8 cellular contexts compared by ENCODE assay signal in genomic region chr9:35844628-35845301, GRCh38. TPM values are rescaled to one million over a fixed set of nuclear protein-coding genes. Genes with fewer than 3 reads are reported as not detected.
DNase-seq lines count a peak whose midpoint lies in the region; ATAC-seq and TF ChIP-seq lines count a peak whose summit lies in the region.

No MANE protein-coding gene starts in this region.

- no peak overlapping the region for H4K8ac ChIP-seq in neuronal stem cell (ENCODE audit: low read depth, low read length)

- peak; percentile 54 for DNase-seq in A673 (ENCODE audit: low spot score)
- DNase-seq in GM23248: peak; percentile 97
- DNase-seq in SK-N-SH: no peak
- DNase-seq in esophagus squamous epithelium (lab: John Stamatoyannopoulos, UW): peak; percentile 35
- DNase-seq in neuronal stem cell (ENCODE audit: low spot score): no peak

- H3K9ac ChIP-seq in GM23248: peak overlapping the region; percentile 20
- H3K9ac ChIP-seq in SK-N-SH: no peak overlapping the region
- no peak overlapping the region for H3K9ac ChIP-seq in neuronal stem cell (ENCODE audit: low read depth, low read length, poor library complexity)

- H2BK5ac ChIP-seq in neuronal stem cell (ENCODE audit: low read length): no peak overlapping the region

- H2BK15ac ChIP-seq in neuronal stem cell (ENCODE audit: low read length): no peak overlapping the region

- no peak overlapping the region for H3K18ac ChIP-seq in neuronal stem cell (ENCODE audit: low read length)

- ATAC-seq in HG03175 (IDR thresholded peaks at IDR 0.05; ENCODE audit: unreplicated experiment): no peak
- no peak for ATAC-seq in HG03521 (IDR thresholded peaks at IDR 0.05; ENCODE audit: unreplicated experiment)

- TF ChIP-seq EP300 in SK-N-SH (IDR thresholded peaks at IDR 0.05; ENCODE audit: borderline replicate concordance in 1 of 2, low read depth in 1 of 2, low read length in 1 of 2): no peak

- no peaks in the 10 kb centered on the region for H4K20me1 ChIP-seq in GM23248 (ENCODE audit: insufficient read depth)
- no peaks in the 10 kb centered on the region for H4K20me1 ChIP-seq in SK-N-SH (ENCODE audit: insufficient read depth)

- no peaks in the 10 kb centered on the region for H3K9me3 ChIP-seq in A673 (ENCODE audit: low read depth, low read length, poor library complexity, severe bottlenecking)
- H3K9me3 ChIP-seq in GM23248 (ENCODE audit: low read depth): no peaks in the 10 kb centered on the region
- no peaks in the 10 kb centered on the region for H3K9me3 ChIP-seq in SK-N-SH
- no peaks in the 10 kb centered on the region for H3K9me3 ChIP-seq in esophagus squamous epithelium
- H3K9me3 ChIP-seq in neutrophil: no peaks in the 10 kb centered on the region
- peaks cover 0 to 1% of the 10 kb centered on the region in 2 donors for H3K9me3 ChIP-seq in neuronal stem cell (replicated peaks in 1 of 2; ENCODE audit: control insufficient read depth in 2 of 2, insufficient read depth in 1 of 2, low read depth in 1 of 2, low read length in 2 of 2)

- H3K79me2 ChIP-seq in GM23248 (ENCODE audit: insufficient read depth): no peaks in the 10 kb centered on the region
- H3K79me2 ChIP-seq in SK-N-SH (ENCODE audit: insufficient read depth): no peaks in the 10 kb centered on the region

- TF ChIP-seq CTCF in A673 (conservative IDR thresholded peaks at IDR 0.05; ENCODE audit: low read depth, low read length) (no peak), SK-N-SH (IDR thresholded peaks at IDR 0.05) (no peak), esophagus squamous epithelium (IDR thresholded peaks at IDR 0.05) (no peak), neutrophil (IDR thresholded peaks at IDR 0.05) (peak; percentile 38)

- H3K27me3 ChIP-seq in A673 (replicated peaks; ENCODE audit: insufficient read depth, low read depth, low read length, poor library complexity) (no peaks in the 10 kb centered on the region), GM23248 (replicated peaks; ENCODE audit: insufficient read depth) (no peaks in the 10 kb centered on the region), SK-N-SH (ENCODE audit: insufficient read depth) (no peaks in the 10 kb centered on the region), esophagus squamous epithelium (peaks cover 0 to 72% (median 0%) of the 10 kb centered on the region in 4 donors), neutrophil (peaks cover 76% of the 10 kb centered on the region), neuronal stem cell (ENCODE audit: control insufficient read depth in 3 of 3, insufficient read depth in 3 of 3, low read depth in 1 of 3, low read length in 3 of 3) (peaks cover 0 to 21% (median 0%) of the 10 kb centered on the region in 3 experiments)

- H3K9me2 ChIP-seq in GM23248 (ENCODE audit: insufficient read depth) (no peaks in the 10 kb centered on the region), SK-N-SH (no peaks in the 10 kb centered on the region)

- no peak overlapping the region for H3K4ac ChIP-seq in neuronal stem cell (ENCODE audit: low read length)

- TF ChIP-seq POLR2A in esophagus squamous epithelium (IDR thresholded peaks at IDR 0.05): no peak

- H2AFZ ChIP-seq in GM23248: no peak overlapping the region
- no peak overlapping the region for H2AFZ ChIP-seq in SK-N-SH (ENCODE audit: low read depth)
- no peak overlapping the region for H2AFZ ChIP-seq in neuronal stem cell (ENCODE audit: low read length)

- no peak overlapping the region for H3K23ac ChIP-seq in neuronal stem cell (ENCODE audit: low read depth, low read length, poor library complexity)

- peak overlapping the region; percentile 41 for H3K4me2 ChIP-seq in GM23248 (ENCODE audit: unreplicated experiment)
- H3K4me2 ChIP-seq in SK-N-SH: peak overlapping the region; percentile 6; the same call in 1 of the 2 replicates
- H3K4me2 ChIP-seq in neuronal stem cell (ENCODE audit: insufficient read depth, low read length, poor library complexity, severe bottlenecking): no peak overlapping the region

- no peaks in the 10 kb centered on the region for H3K36me3 ChIP-seq in A673 (ENCODE audit: insufficient read depth, low read length, poor library complexity, severe bottlenecking)
- H3K36me3 ChIP-seq in GM23248 (ENCODE audit: low read depth): no peaks in the 10 kb centered on the region; the same call in 1 of the 2 replicates
- H3K36me3 ChIP-seq in SK-N-SH (replicated peaks in 1 of 2; ENCODE audit: control insufficient read depth in 1 of 2, insufficient read depth in 2 of 2, low read length in 1 of 2): peaks cover 0 to 6% of the 10 kb centered on the region in 2 experiments
- H3K36me3 ChIP-seq in esophagus squamous epithelium: peaks cover 0 to 10% (median 0%) of the 10 kb centered on the region in 3 donors
- H3K36me3 ChIP-seq in neutrophil: no peaks in the 10 kb centered on the region
- H3K36me3 ChIP-seq in neuronal stem cell (replicated peaks in 1 of 2; ENCODE audit: control insufficient read depth in 2 of 2, insufficient read depth in 2 of 2, low read length in 2 of 2): peaks cover 9 to 52% of the 10 kb centered on the region in 2 donors

- in situ Hi-C loops in GM23248 (cut with MboI): no loop called here

- H3K79me1 ChIP-seq in neuronal stem cell (ENCODE audit: low read depth, low read length): no peaks in the 10 kb centered on the region

- H3F3A ChIP-seq in GM23248 (ENCODE audit: insufficient read depth): peaks cover 50% of the 10 kb centered on the region
- peaks cover 12% of the 10 kb centered on the region for H3F3A ChIP-seq in SK-N-SH (replicated peaks; ENCODE audit: insufficient read depth)

- no peak overlapping the region for H3K4me3 ChIP-seq in A673 (ENCODE audit: low read depth, low read length, poor library complexity, severe bottlenecking)
- H3K4me3 ChIP-seq in GM23248: no peak overlapping the region
- no peak overlapping the region for H3K4me3 ChIP-seq in SK-N-SH (ENCODE audit: low read depth in 2 of 2, low read length in 1 of 2)
- no peak overlapping the region for H3K4me3 ChIP-seq in esophagus squamous epithelium
- H3K4me3 ChIP-seq in neutrophil (ENCODE audit: low read depth in 1 of 2, low read length in 1 of 2): peak overlapping the region in 1 of 2 experiments; percentile 54
- no peak overlapping the region for H3K4me3 ChIP-seq in neuronal stem cell (ENCODE audit: low read length in 2 of 2)

- intact Hi-C loops in A673 (cut with micrococcal nuclease; ENCODE audit: unreplicated experiment) (no loop called here), esophagus squamous epithelium (cut with DNase I) (no loop called here)

- H3K27ac ChIP-seq in A673 (ENCODE audit: low read depth, low read length, poor library complexity, severe bottlenecking): no peak overlapping the region
- peak overlapping the region; percentile 68 for H3K27ac ChIP-seq in GM23248
- H3K27ac ChIP-seq in SK-N-SH (ENCODE audit: low read depth in 2 of 2, low read length in 1 of 2): peak overlapping the region in 1 of 2 experiments; percentile 68; a peak in 2 of 4 replicates
- peak overlapping the region; percentile 53 to 80 (median 70) for H3K27ac ChIP-seq in esophagus squamous epithelium
- peak overlapping the region; percentile 75 for H3K27ac ChIP-seq in neutrophil
- H3K27ac ChIP-seq in neuronal stem cell (replicated peaks; ENCODE audit: low read length): no peak overlapping the region

- no peak overlapping the region for H2BK12ac ChIP-seq in neuronal stem cell (ENCODE audit: low read length)

- TF ChIP-seq RAD21 in SK-N-SH (IDR thresholded peaks at IDR 0.05; ENCODE audit: low read length): no peak

- WGBS in GM23248 (ENCODE audit: low coverage in 1 of 2, low lambda C conversion rate in 2 of 2, missing lambda C conversion rate in 2 of 2), 2 experiments: 2 to 3% methylated on average over 7 of the region's 7 CpGs
- WGBS in SK-N-SH (ENCODE audit: low lambda C conversion rate): 65% methylated on average over 7 of the region's 7 CpGs
- 14 to 33% methylated on average over 7 of the region's 7 CpGs for WGBS in esophagus squamous epithelium, 2 donors
- WGBS in neuronal stem cell (ENCODE audit: extremely low coverage in 2 of 2, insufficient read length in 2 of 2, insufficient replicate concordance in 1 of 2), 2 donors: no CpG with 5 or more reads among the region's 7 CpGs

- no peak overlapping the region for H2AK5ac ChIP-seq in neuronal stem cell (ENCODE audit: low read depth, low read length)

- BruUV-seq in A673 (replicated peaks; lab: Mats Ljungman, UMichigan): no TSS peak

- no peak overlapping the region for H2BK120ac ChIP-seq in neuronal stem cell (ENCODE audit: low read depth, low read length)

- no peak overlapping the region for H4K91ac ChIP-seq in neuronal stem cell (ENCODE audit: low read depth, low read length, poor library complexity)

- no peak overlapping the region for H3K14ac ChIP-seq in neuronal stem cell (ENCODE audit: low read length)

- POLR2A ChIA-PET in A673 (lab: Charles Lee; ENCODE audit: low non-redundant PET): no interaction called here
- POLR2A ChIA-PET in SK-N-SH (lab: Yijun Ruan, JAX): no interaction called here

- CTCF ChIA-PET in A673 (lab: Charles Lee) (no interaction called here), SK-N-SH (lab: Yijun Ruan, JAX) (interaction anchor here (0.8 to 1.9 kb wide), 3 partner anchors 15 to 58 kb away, joined by 3 to 7 read pairs (median 3); no protein-coding TSS in a partner anchor)

- H3K4me1 ChIP-seq in A673 (ENCODE audit: insufficient read depth, low read length, poor library complexity, severe bottlenecking) (no peaks in the 10 kb centered on the region), GM23248 (ENCODE audit: insufficient read depth) (peaks cover 35% of the 10 kb centered on the region), SK-N-SH (ENCODE audit: control insufficient read depth in 1 of 2, insufficient read depth in 2 of 2, low read depth in 1 of 2, low read length in 1 of 2) (peaks cover 4 to 14% of the 10 kb centered on the region in 2 experiments), esophagus squamous epithelium (peaks cover 30 to 62% (median 33%) of the 10 kb centered on the region in 3 donors), neutrophil (ENCODE audit: control insufficient read depth in 1 of 2, insufficient read depth in 1 of 2, low read depth in 1 of 2, low read length in 1 of 2) (peaks cover 44 to 53% of the 10 kb centered on the region in 2 experiments), neuronal stem cell (ENCODE audit: control insufficient read depth in 2 of 2, insufficient read depth in 1 of 2, low read depth in 1 of 2, low read length in 2 of 2) (peaks cover 0 to 10% of the 10 kb centered on the region in 2 donors)

RNA-seq across cellular contexts. Expression of gene TMEM8B, which starts 15.7 kb away (rescaled TPM):
- total RNA-seq in A673 (2021): 6.9 and 10.9 TPM in 2 replicates
- 3.7 and 3.9 TPM in 2 replicates for total RNA-seq in GM23248 (2014; rRNA removed; shearing (Covaris generic))
- polyA plus RNA-seq in GM23248 (2016; fragmentation: Nextera tagmentation; extraction: Ambion mirVana): 4.0 and 4.9 TPM in 2 replicates
- polyA plus RNA-seq in SK-N-SH (2012; rRNA removed): 5.3 and 5.8 TPM in 2 replicates
- polyA plus RNA-seq in SK-N-SH (2012; cell fraction: cytosol; rRNA removed): 3.3 and 4.5 TPM in 2 replicates
- polyA plus RNA-seq in SK-N-SH (2012; cell fraction: nucleus; rRNA removed): 22.3 and 32.3 TPM in 2 replicates
- 1 to 10 TPM in 2 of 4 donors, under 1 TPM in 2; 0.35 to 4.8 (median 1.4) TPM for total RNA-seq in esophagus squamous epithelium
- polyA plus RNA-seq in neuronal stem cell (2013, experiment 1 of 2): 32.8 TPM
- 35.8 TPM for polyA plus RNA-seq in neuronal stem cell (2013, experiment 2 of 2)

RNA-seq across cellular contexts. Expression of gene FAM221B, which starts 16.2 kb away (rescaled TPM):
- total RNA-seq in A673 (2021): not detected in 2 replicates
- not detected in 2 replicates for total RNA-seq in GM23248 (2014; rRNA removed; shearing (Covaris generic))
- polyA plus RNA-seq in GM23248 (2016; fragmentation: Nextera tagmentation; extraction: Ambion mirVana): not detected in 2 replicates
- polyA plus RNA-seq in SK-N-SH (2012; rRNA removed): not detected in 2 replicates
- not detected in 2 replicates for polyA plus RNA-seq in SK-N-SH (2012; cell fraction: cytosol; rRNA removed)
- not detected in 2 replicates for polyA plus RNA-seq in SK-N-SH (2012; cell fraction: nucleus; rRNA removed)
- total RNA-seq in esophagus squamous epithelium: not detected
- 0.13 TPM for polyA plus RNA-seq in neuronal stem cell (2013, experiment 1 of 2)
- polyA plus RNA-seq in neuronal stem cell (2013, experiment 2 of 2): 0.10 TPM

RNA-seq across cellular contexts. Expression of gene OR13J1, which starts 25.4 kb away (rescaled TPM):
- total RNA-seq in A673 (2021) (not detected in 2 replicates), esophagus squamous epithelium (not detected)
- total RNA-seq in GM23248 (2014; rRNA removed; shearing (Covaris generic)): not detected in 2 replicates
- polyA plus RNA-seq in GM23248 (2016; fragmentation: Nextera tagmentation; extraction: Ambion mirVana) (not detected in 2 replicates), SK-N-SH (2012; rRNA removed) (not detected in 2 replicates)
- polyA plus RNA-seq in SK-N-SH (2012; cell fraction: cytosol; rRNA removed): not detected in 2 replicates
- not detected in 2 replicates for polyA plus RNA-seq in SK-N-SH (2012; cell fraction: nucleus; rRNA removed)
- not detected for polyA plus RNA-seq in neuronal stem cell (2013, experiment 1 of 2)
- not detected for polyA plus RNA-seq in neuronal stem cell (2013, experiment 2 of 2)

RNA-seq across cellular contexts. Expression of gene HINT2, which starts 29.9 kb away (rescaled TPM):
- total RNA-seq in A673 (2021) (51.5 and 68.9 TPM in 2 replicates), esophagus squamous epithelium (10 to 100 TPM; 13.2 to 34.9 (median 19.5) TPM)
- 16.7 and 30.6 TPM in 2 replicates for total RNA-seq in GM23248 (2014; rRNA removed; shearing (Covaris generic))
- polyA plus RNA-seq in GM23248 (2016; fragmentation: Nextera tagmentation; extraction: Ambion mirVana) (50.7 and 60.5 TPM in 2 replicates), SK-N-SH (2012; rRNA removed) (39.9 and 57.2 TPM in 2 replicates)
- polyA plus RNA-seq in SK-N-SH (2012; cell fraction: cytosol; rRNA removed): 35.2 and 41.2 TPM in 2 replicates
- 27.9 and 45.0 TPM in 2 replicates for polyA plus RNA-seq in SK-N-SH (2012; cell fraction: nucleus; rRNA removed)
- polyA plus RNA-seq in neuronal stem cell (2013, experiment 1 of 2): 56.0 TPM
- 59.2 TPM for polyA plus RNA-seq in neuronal stem cell (2013, experiment 2 of 2)

RNA-seq across cellular contexts. Expression of gene SPAG8, which starts 32.7 kb away (rescaled TPM):
- total RNA-seq in A673 (2021) (1.1 and 1.4 TPM in 2 replicates), esophagus squamous epithelium (not detected)
- 0.76 and 0.97 TPM in 2 replicates for total RNA-seq in GM23248 (2014; rRNA removed; shearing (Covaris generic))
- polyA plus RNA-seq in GM23248 (2016; fragmentation: Nextera tagmentation; extraction: Ambion mirVana) (1.2 and 1.3 TPM in 2 replicates), SK-N-SH (2012; rRNA removed) (1.5 and 2.8 TPM in 2 replicates)
- polyA plus RNA-seq in SK-N-SH (2012; cell fraction: cytosol; rRNA removed): 0.56 and 0.58 TPM in 2 replicates
- polyA plus RNA-seq in SK-N-SH (2012; cell fraction: nucleus; rRNA removed): 12.7 and 13.2 TPM in 2 replicates
- 0.64 TPM for polyA plus RNA-seq in neuronal stem cell (2013, experiment 1 of 2)
- 0.57 TPM for polyA plus RNA-seq in neuronal stem cell (2013, experiment 2 of 2)

Comparison
In these comparisons a context has a peak if more than half of its experiments do, and no peak if none do; other contexts are left out.
1. DNase-seq: peak in A673 (single experiment), GM23248 (single experiment) and esophagus squamous epithelium (single experiment); none in SK-N-SH (single experiment) and neuronal stem cell (single experiment).
2. H3K27ac ChIP-seq: peak in GM23248 (single experiment), esophagus squamous epithelium (4 of 4) and neutrophil (single experiment); none in A673 (single experiment) and neuronal stem cell (single experiment).